13 cellular contexts compared by ENCODE assay signal in genomic region chr1:92503926-92504750, GRCh38. TPM values are rescaled to one million over a fixed set of nuclear protein-coding genes. Genes with fewer than 3 reads are reported as not detected.
DNase-seq lines count a peak whose midpoint lies in the region; ATAC-seq and TF ChIP-seq lines count a peak whose summit lies in the region.
"Had no signal": no experiment of that assay in that cellular context is flagged by ENCODE, and none has a peak within 500 bp of the region (broad histone marks: within the 10 kb centered on the region; RNA-seq: fewer than 3 reads in every experiment).

No MANE protein-coding gene starts in this region.

- ATAC-seq in PC-3 (no peak), HG02610 (IDR thresholded peaks at IDR 0.05; ENCODE audit: unreplicated experiment) (no peak), GM21576 (IDR thresholded peaks at IDR 0.05; ENCODE audit: unreplicated experiment) (no peak)

- H3K4me2 ChIP-seq in BLaER1 (peak overlapping the region; percentile 86), PC-3 (ENCODE audit: low read length) (no peak overlapping the region)

- H3K79me2 ChIP-seq in PC-3 (ENCODE audit: low read length), result no peaks in the 10 kb centered on the region

- H3K36me3 ChIP-seq in BLaER1, result no peaks in the 10 kb centered on the region
- H3K36me3 ChIP-seq in PC-3 (ENCODE audit: low read depth, low read length), result no peaks in the 10 kb centered on the region
- H3K36me3 ChIP-seq: breast epithelium had no signal

- CTCF ChIA-PET in PC-3 (lab: Charles Lee), result no interaction called here

- no peaks in the 10 kb centered on the region for H3K9me3 ChIP-seq in BLaER1
- no peaks in the 10 kb centered on the region for H3K9me3 ChIP-seq in PC-3 (ENCODE audit: low read length)
- H3K9me3 ChIP-seq: breast epithelium had no signal

- peak overlapping the region; percentile 49 for H3K9ac ChIP-seq in BLaER1
- no peak overlapping the region for H3K9ac ChIP-seq in PC-3 (ENCODE audit: low read length)

- H3F3A ChIP-seq in PC-3 (ENCODE audit: low read length, unreplicated experiment), result no peaks in the 10 kb centered on the region

- intact Hi-C loops in PC-3 (cut with micrococcal nuclease), result no loop called here

- POLR2A ChIA-PET in PC-3 (lab: Charles Lee; ENCODE audit: unreplicated experiment), result no interaction called here

- H3K27me3 ChIP-seq in BLaER1 (no peaks in the 10 kb centered on the region), PC-3 (ENCODE audit: low read length) (no peaks in the 10 kb centered on the region)
- H3K27me3 ChIP-seq: breast epithelium had no signal

- TF ChIP-seq CTCF in PC-3 (conservative IDR thresholded peaks at IDR 0.05; ENCODE audit: low read depth, low read length) (no peak), fibroblast of pulmonary artery (IDR thresholded peaks at IDR 0.05; ENCODE audit: low read length, missing control alignments) (no peak)

- no TSS peak for BruUV-seq in PC-3 (replicated peaks; lab: Mats Ljungman, UMichigan)

- no peaks in the 10 kb centered on the region for H3K9me2 ChIP-seq in PC-3 (replicated peaks; ENCODE audit: low read length)

- no peak overlapping the region for H2AFZ ChIP-seq in PC-3 (ENCODE audit: low read length)

- peak overlapping the region; percentile 75 for H3K27ac ChIP-seq in BLaER1
- H3K27ac ChIP-seq in PC-3 (ENCODE audit: low read length), result peak overlapping the region; percentile 38; the same call in 1 of the 2 replicates
- H3K27ac ChIP-seq: breast epithelium had no signal

- DNase-seq in PC-3, result no peak
- DNase-seq in fibroblast of pulmonary artery (ENCODE audit: low read depth), result peak; percentile 17
- DNase-seq in effector CD4-positive, alpha-beta T cell, result no peak
- no peak for DNase-seq in GOT3 (lab: John Stamatoyannopoulos, UW)
- DNase-seq: activated CD4-positive, alpha-beta T cell treated with anti-CD3 and anti-CD28 coated beads for 4 hours; activated gamma-delta T cell; NK-92 treated with Interleukin-12 subunit alpha and Interleukin-12 subunit beta, amount 100 ng/mL, for 24 hours; SHP77 had no signal

- H3K4me3 ChIP-seq in BLaER1, result no peak overlapping the region
- H3K4me3 ChIP-seq in GM08714 (ENCODE audit: low read length), result peak overlapping the region; percentile 3; the same call in 1 of the 2 replicates
- no peak overlapping the region for H3K4me3 ChIP-seq in PC-3 (ENCODE audit: low read length)
- H3K4me3 ChIP-seq in fibroblast of pulmonary artery (replicated peaks; ENCODE audit: low read depth, low read length), result no peak overlapping the region
- H3K4me3 ChIP-seq: breast epithelium had no signal

- H4K20me1 ChIP-seq in BLaER1, result no peaks in the 10 kb centered on the region
- H4K20me1 ChIP-seq in PC-3 (ENCODE audit: low read length), result no peaks in the 10 kb centered on the region

- H3K4me1 ChIP-seq in BLaER1 (peaks cover 37% of the 10 kb centered on the region), PC-3 (ENCODE audit: insufficient read depth, low read length) (peaks cover 12% of the 10 kb centered on the region; the same call in 1 of the 2 replicates)
- H3K4me1 ChIP-seq: breast epithelium had no signal

RNA-seq across cellular contexts. Expression of gene GFI1, which starts 17.4 kb away (rescaled TPM):
- 0.29 and 0.84 TPM in 2 replicates for total RNA-seq in PC-3 (2014; rRNA removed)
